ENCODE assay signal across 18 cellular contexts in the genomic region with DNA sequence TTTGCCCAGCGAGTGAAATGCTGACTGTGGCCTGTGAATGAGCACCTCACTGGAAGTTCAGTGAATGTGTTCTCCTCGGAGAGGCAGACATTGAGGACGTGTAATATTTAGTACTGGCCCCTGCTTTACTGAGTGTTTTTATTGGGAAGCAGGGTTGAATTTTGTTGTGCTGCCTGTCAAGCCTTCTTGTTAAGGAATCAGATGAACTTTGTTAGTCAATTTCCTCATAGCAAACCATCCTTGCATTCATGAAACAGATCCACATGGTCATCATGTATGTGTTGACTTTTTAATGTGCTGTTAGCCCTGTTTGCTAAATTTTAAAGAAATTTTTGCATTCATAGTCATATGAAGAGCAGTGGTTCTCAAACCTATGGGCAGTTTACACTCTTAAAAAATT. TPM values are rescaled to one million over a fixed set of nuclear protein-coding genes. Genes with fewer than 3 reads are reported as not detected.
A peak's percentile ranks its signal among the peaks of the same experiment; 100 is the strongest.
DNase-seq lines count a peak whose midpoint lies in the region; ATAC-seq, FAIRE-seq and TF ChIP-seq lines count a peak whose summit lies in the region.
"Had no signal": no experiment of that assay in that cellular context is flagged by ENCODE, and none has a peak within 500 bp of the region (broad histone marks: within the 10 kb centered on the region; RNA-seq: fewer than 3 reads in every experiment).

No MANE protein-coding gene starts in this region.

- H3K27me3 ChIP-seq in HepG2 (ENCODE audit: control insufficient read depth in 1 of 2, insufficient read depth in 2 of 2, low read length in 2 of 2), result no peaks in the 10 kb centered on the region
- no peaks in the 10 kb centered on the region for H3K27me3 ChIP-seq in right lobe of liver
- H3K27me3 ChIP-seq in naive thymus-derived CD4-positive, alpha-beta T cell (ENCODE audit: control insufficient read depth in 2 of 2, insufficient read depth in 2 of 2, low read length in 2 of 2), result no peaks in the 10 kb centered on the region
- no peaks in the 10 kb centered on the region for H3K27me3 ChIP-seq in gastrocnemius medialis

- TF ChIP-seq EP300 in HepG2 (IDR thresholded peaks at IDR 0.05; ENCODE audit: low read depth in 2 of 2, low read length in 2 of 2) (no peak), HepG2 (CRISPR knock-in tag; IDR thresholded peaks at IDR 0.05; ENCODE audit: borderline replicate concordance) (no peak)

- H3K4me3 ChIP-seq in HepG2 (replicated peaks in 1 of 3; ENCODE audit: insufficient read depth in 1 of 3, low read depth in 2 of 3, low read length in 3 of 3), result no peak overlapping the region
- H3K4me3 ChIP-seq in right lobe of liver, result no peak overlapping the region
- no peak overlapping the region for H3K4me3 ChIP-seq in HEK293 (ENCODE audit: low read depth, low read length)
- no peak overlapping the region for H3K4me3 ChIP-seq in naive thymus-derived CD4-positive, alpha-beta T cell (ENCODE audit: low read length)
- no peak overlapping the region for H3K4me3 ChIP-seq in gastrocnemius medialis
- H3K4me3 ChIP-seq: BLaER1, GM23248 had no signal

- no peak overlapping the region for H3K9ac ChIP-seq in HepG2 (ENCODE audit: insufficient read depth, low read depth, low read length)
- H3K9ac ChIP-seq: BLaER1, GM23248 had no signal

- H3K36me3 Mint-ChIP-seq in naive thymus-derived CD4-positive, alpha-beta T cell, result peaks cover 11 to 32% (median 24%) of the 10 kb centered on the region in 5 donors

- FAIRE-seq in HepG2 (lab: Jason Lieb, UNC), result no peak
- FAIRE-seq: G401.6, H54 had no signal

- no peak for TF ChIP-seq RAD21 in HepG2 (CRISPR knock-in tag; IDR thresholded peaks at IDR 0.05)

- no peak overlapping the region for H2AFZ ChIP-seq in HepG2 (ENCODE audit: low read length)
- H2AFZ ChIP-seq: GM23248 had no signal

- POLR2A ChIA-PET in HepG2 (lab: Yijun Ruan, JAX) (no interaction called here), HEK293 (lab: Yijun Ruan, JAX) (no interaction called here), HEK293T (lab: Yijun Ruan, JAX) (no interaction called here)
- POLR2A ChIA-PET in naive thymus-derived CD4-positive, alpha-beta T cell (lab: Charles Lee), result no interaction called here

- peaks cover 26 to 55% (median 37%) of the 10 kb centered on the region in 7 donors for H3K4me1 Mint-ChIP-seq in naive thymus-derived CD4-positive, alpha-beta T cell

- H3K4me2 ChIP-seq in HepG2 (ENCODE audit: low read depth, low read length), result no peak overlapping the region

- ATAC-seq in HepG2 (no peak), right lobe of liver (no peak), gastrocnemius medialis (no peak), HG02588 (IDR thresholded peaks at IDR 0.05; ENCODE audit: unreplicated experiment) (no peak)
- ATAC-seq in naive thymus-derived CD4-positive, alpha-beta T cell, result no peak

- in situ Hi-C loops in HepG2 (cut with HindIII; ENCODE audit: extremely low pct_ligation_motif_present, low pct_unique_long_range_greater_than_20kb) (no loop called here), gastrocnemius medialis (cut with MboI; ENCODE audit: low sequenced_read_pairs in 4 of 4) (no loop called here)

- peaks cover 0 to 21% (median 6%) of the 10 kb centered on the region in 11 donors for H3K9me3 Mint-ChIP-seq in naive thymus-derived CD4-positive, alpha-beta T cell

- no peak overlapping the region for H3K27ac ChIP-seq in HepG2 (ENCODE audit: extremely low read length, insufficient read depth, low read length)
- H3K27ac ChIP-seq in right lobe of liver, result no peak overlapping the region
- H3K27ac ChIP-seq in HEK293 (ENCODE audit: extremely low read depth, low read depth, low read length), result no peak overlapping the region
- no peak overlapping the region for H3K27ac ChIP-seq in naive thymus-derived CD4-positive, alpha-beta T cell (ENCODE audit: low read depth, low read length)
- peak overlapping the region; percentile 65 to 78 (median 76) for H3K27ac ChIP-seq in gastrocnemius medialis
- H3K27ac ChIP-seq: BLaER1, GM23248, HL-60 had no signal

- intact Hi-C loops in HepG2 (cut with micrococcal nuclease; ENCODE audit: unreplicated experiment) (loop anchor here (10.0 kb wide), 1 partner anchor 98 kb away; no protein-coding TSS in a partner anchor), right lobe of liver (cut with DNase I) (loop anchor here in 1 of 2 donors (5.0 kb wide), 1 partner anchor 46 kb away; a partner anchor contains a TSS), gastrocnemius medialis (cut with DNase I; ENCODE audit: low total_unique reads) (loop anchor here (5.0 kb wide), 1 partner anchor 86 kb away; no protein-coding TSS in a partner anchor)
- intact Hi-C loops in naive thymus-derived CD4-positive, alpha-beta T cell (cut with micrococcal nuclease), result no loop called here

- H3K9me3 ChIP-seq in HepG2 (ENCODE audit: low read length) (no peaks in the 10 kb centered on the region), right lobe of liver (no peaks in the 10 kb centered on the region), HEK293 (ENCODE audit: control insufficient read depth, insufficient read depth, low read depth, low read length) (no peaks in the 10 kb centered on the region), gastrocnemius medialis (no peaks in the 10 kb centered on the region)
- H3K9me3 ChIP-seq in naive thymus-derived CD4-positive, alpha-beta T cell (ENCODE audit: control insufficient read depth in 2 of 3, low read length in 3 of 3), result peaks cover 0 to 12% (median 0%) of the 10 kb centered on the region in 3 experiments

- no peak for TF ChIP-seq CTCF in HepG2 (CRISPR knock-in tag; IDR thresholded peaks at IDR 0.05)
- no peak for TF ChIP-seq CTCF in right lobe of liver (IDR thresholded peaks at IDR 0.05)
- TF ChIP-seq CTCF in HEK293 (tag by site-specific recombination; IDR thresholded peaks at IDR 0.05), result no peak
- no peak for TF ChIP-seq CTCF in gastrocnemius medialis (IDR thresholded peaks at IDR 0.05 in 4 of 5, conservative IDR thresholded peaks at IDR 0.05 in 1 of 5)

- CTCF ChIA-PET in HepG2 (lab: Yijun Ruan, JAX; ENCODE audit: low intra/inter-chr PET ratio, low total read pairs), result no interaction called here
- CTCF ChIA-PET in HEK293 (lab: Yijun Ruan, JAX), result interaction anchor here (0.6 to 1.0 kb wide), 3 partner anchors 19 to 1480 kb away, joined by 3 read pairs; no protein-coding TSS in a partner anchor
- CTCF ChIA-PET in naive thymus-derived CD4-positive, alpha-beta T cell (lab: Charles Lee), result no interaction called here
- CTCF ChIA-PET in HEK293T (lab: Yijun Ruan, JAX), result no interaction called here

- H3K27ac Mint-ChIP-seq in naive thymus-derived CD4-positive, alpha-beta T cell, result peak overlapping the region in 5 of 9 donors; percentile 0 to 53 (median 34)

- H3K79me2 ChIP-seq in HepG2 (ENCODE audit: insufficient read depth, low read length), result peaks cover 41% of the 10 kb centered on the region

- H3K4me3 Mint-ChIP-seq in naive thymus-derived CD4-positive, alpha-beta T cell, result no peak overlapping the region

- no TSS peak for BruUV-seq in HepG2 (replicated peaks; lab: Mats Ljungman, UMichigan)

- peaks cover 0 to 4% (median 0%) of the 10 kb centered on the region in 5 donors for H3K27me3 Mint-ChIP-seq in naive thymus-derived CD4-positive, alpha-beta T cell

- no peak for TF ChIP-seq POLR2A in HepG2 (IDR thresholded peaks at IDR 0.05; ENCODE audit: insufficient read depth in 1 of 2, low read depth in 2 of 2, low read length in 2 of 2)
- TF ChIP-seq POLR2A in right lobe of liver (IDR thresholded peaks at IDR 0.05), result no peak
- no peak for TF ChIP-seq POLR2A in gastrocnemius medialis (IDR thresholded peaks at IDR 0.05)

- H3K36me3 ChIP-seq in HepG2 (replicated peaks in 1 of 2; ENCODE audit: control insufficient read depth in 1 of 2, insufficient read depth in 2 of 2, low read length in 2 of 2) (0 out of 5 replicates have a peak, but pooled peaks cover 0 to 3% of the 10 kb centered on the region in 2 experiments), right lobe of liver (no peaks in the 10 kb centered on the region), HEK293 (ENCODE audit: control insufficient read depth in 2 of 2, insufficient read depth in 1 of 2, low read length in 2 of 2) (peaks cover 0 to 10% of the 10 kb centered on the region in 2 experiments; a peak in 1 of 3 replicates), gastrocnemius medialis (no peaks in the 10 kb centered on the region)
- H3K36me3 ChIP-seq in naive thymus-derived CD4-positive, alpha-beta T cell (ENCODE audit: control insufficient read depth in 2 of 3, insufficient read depth in 3 of 3, low read length in 3 of 3), result peaks cover 0 to 12% (median 0%) of the 10 kb centered on the region in 3 experiments
- H3K36me3 ChIP-seq: BLaER1 had no signal

- H3K4me1 ChIP-seq in HepG2 (ENCODE audit: insufficient read depth, low read length), result peaks cover 53% of the 10 kb centered on the region
- H3K4me1 ChIP-seq in right lobe of liver, result peaks cover 0 to 36% (median 14%) of the 10 kb centered on the region in 4 donors
- H3K4me1 ChIP-seq in HEK293 (ENCODE audit: control insufficient read depth, insufficient read depth, low read length), result peaks cover 4% of the 10 kb centered on the region; the same call in 1 of the 2 replicates
- H3K4me1 ChIP-seq in naive thymus-derived CD4-positive, alpha-beta T cell (ENCODE audit: control insufficient read depth in 2 of 2, insufficient read depth in 2 of 2, low read length in 2 of 2), result peaks cover 7 to 13% of the 10 kb centered on the region in 2 donors
- peaks cover 42 to 52% of the 10 kb centered on the region in 2 donors for H3K4me1 ChIP-seq in gastrocnemius medialis

- H4K20me1 ChIP-seq in HepG2 (ENCODE audit: insufficient read depth, low read length), result peaks cover 27% of the 10 kb centered on the region; the same call in 1 of the 2 replicates

- WGBS in HepG2 (ENCODE audit: low lambda C conversion rate), result 73% methylated on average over 3 of the region's 3 CpGs
- WGBS in right lobe of liver (ENCODE audit: insufficient coverage, low coverage, low lambda C conversion rate, missing lambda C conversion rate), result 67% methylated on average over 3 of the region's 3 CpGs

- no peak for DNase-seq in HepG2 (ENCODE audit: low spot score)
- DNase-seq in right lobe of liver, result no peak
- DNase-seq in naive thymus-derived CD4-positive, alpha-beta T cell, result no peak
- no peak for DNase-seq in gastrocnemius medialis
- DNase-seq in GM19238 (ENCODE audit: insufficient read length, low spot score), result no peak
- no peak for DNase-seq in HEK293T (ENCODE audit: extremely low spot score)
- DNase-seq: 8988T, AML-193, DMS79 treated with DMSO at 0.1 percent for 48 hours, EL, GM23248, KBM-7 had no signal

RNA-seq across cellular contexts. Expression of a gene that starts 47.9 kb away (rescaled TPM):
- total RNA-seq in HepG2 (2016; rRNA removed; fragmentation: Illumina TruSeq; extraction: Trizol) (46.8 and 54.4 TPM in 2 replicates), right lobe of liver (100 to 1,000 TPM in 2 of 6 experiments, 10 to 100 TPM in 4; 56.9 to 111 (median 95.3) TPM), gastrocnemius medialis (100 to 1,000 TPM in 1 of 4 donors, 10 to 100 TPM in 3; 44.2 to 102 (median 59.3) TPM)
- 14.8 and 16.1 TPM in 2 replicates for total RNA-seq in HepG2 (2016; cell fraction: cytosol; rRNA removed; fragmentation: Illumina TruSeq; extraction: Trizol; ENCODE audit: low read depth)
- total RNA-seq in HepG2 (2016; cell fraction: insoluble cytoplasmic fraction; rRNA removed; fragmentation: Illumina TruSeq; extraction: Trizol), result 41.2 and 56.0 TPM in 2 replicates
- 53.6 and 57.0 TPM in 2 replicates for total RNA-seq in HepG2 (2016; cell fraction: membrane; rRNA removed; fragmentation: Illumina TruSeq; extraction: Trizol)
- total RNA-seq in HepG2 (2016; cell fraction: nucleus; rRNA removed; fragmentation: Illumina TruSeq; extraction: Trizol), result 49.6 and 56.0 TPM in 2 replicates
- polyA plus RNA-seq in HepG2 (2011; rRNA removed), result 32.2 and 40.5 TPM in 2 replicates
- 34.8 and 46.1 TPM in 2 replicates for polyA plus RNA-seq in HepG2 (2011; cell fraction: cytosol; rRNA removed)
- polyA plus RNA-seq in HepG2 (2011; cell fraction: nucleus; rRNA removed), result 58.5 and 63.8 TPM in 2 replicates
- polyA plus RNA-seq in HepG2 (2012), result 30.3 and 31.7 TPM in 2 replicates
- 19.7 and 23.3 TPM in 2 replicates for polyA plus RNA-seq in HepG2 (2016; cell fraction: cytosol; fragmentation: Illumina TruSeq; extraction: Trizol; ENCODE audit: low read depth)
- 37.4 and 44.0 TPM in 2 replicates for polyA plus RNA-seq in HepG2 (2016; cell fraction: insoluble cytoplasmic fraction; fragmentation: Illumina TruSeq; extraction: Trizol; ENCODE audit: low read depth)
- 43.7 and 47.5 TPM in 2 replicates for polyA plus RNA-seq in HepG2 (2016; cell fraction: membrane; fragmentation: Illumina TruSeq; extraction: Trizol; ENCODE audit: low read depth)
- polyA plus RNA-seq in HepG2 (2016; cell fraction: nucleus; fragmentation: Illumina TruSeq; extraction: Trizol; ENCODE audit: insufficient read depth, low read depth), result 78.1 and 78.9 TPM in 2 replicates
- 56.4 and 145 TPM in 2 replicates for polyA minus RNA-seq in HepG2 (2011; rRNA and poly(A)+ RNA removed; ENCODE audit: low replicate concordance)
- polyA minus RNA-seq in HepG2 (2011; cell fraction: cytosol; rRNA and poly(A)+ RNA removed), result 41.5 and 50.9 TPM in 2 replicates
- polyA minus RNA-seq in HepG2 (2011; cell fraction: nucleus; rRNA and poly(A)+ RNA removed), result 28.1 and 33.7 TPM in 2 replicates
- total RNA-seq in naive thymus-derived CD4-positive, alpha-beta T cell, result 100 to 1,000 TPM in 1 of 5 experiments, 10 to 100 TPM in 4; 58.4 to 121 (median 69.0) TPM
- 10 to 100 TPM; 11.4 to 16.1 TPM for polyA plus RNA-seq in naive thymus-derived CD4-positive, alpha-beta T cell

Comparison
In these comparisons a context has a peak if more than half of its experiments do, and no peak if none do; other contexts are left out.
1. H3K27ac ChIP-seq: peak in gastrocnemius medialis (4 of 4); none in HepG2 (single experiment), right lobe of liver (0 of 3), HEK293 (single experiment) and naive thymus-derived CD4-positive, alpha-beta T cell (single experiment).
2. intact Hi-C loops: an anchor here in HepG2 (10.0 kb wide) and gastrocnemius medialis (5.0 kb wide); none called in naive thymus-derived CD4-positive, alpha-beta T cell.